In the genomic region with DNA sequence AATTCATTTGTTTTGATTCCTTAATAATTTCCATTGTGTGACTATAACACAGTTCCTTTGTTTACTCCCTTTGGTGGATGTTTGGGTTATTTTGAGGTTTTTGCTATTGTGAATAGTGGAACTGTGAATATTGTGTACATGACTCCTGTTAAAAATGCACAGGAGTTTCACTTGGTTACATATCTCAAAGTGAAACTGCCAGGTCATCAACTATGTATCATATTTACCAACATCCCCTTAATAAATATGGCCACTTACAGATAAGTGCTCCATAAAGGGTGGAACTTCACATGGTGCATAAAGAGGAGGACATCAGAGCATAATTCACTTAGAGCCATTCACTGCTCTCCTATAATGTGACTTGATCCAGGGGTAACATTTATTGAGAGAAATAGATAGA, we compare ENCODE assay signal across 19 cellular contexts.
"Had no signal": no experiment of that assay in that cellular context is flagged by ENCODE, and none has a peak within 500 bp of the region (broad histone marks: within the 10 kb centered on the region; RNA-seq: fewer than 3 reads in every experiment).

No MANE protein-coding gene starts in this region.

- H3K9me2 ChIP-seq: SK-N-SH had no signal

- ATAC-seq: Panc1, PC-3, T-cell had no signal

- H3K4me2 ChIP-seq: SK-N-SH had no signal

- DNase-seq: Karpas-422, KBM-7, MG63, NCI-H1092 treated with DMSO at 0.1 percent for 48 hours, NCI-H1436, NCI-H187, NCI-H2029, NCI-H2081 treated with DMSO at 0.1 percent for 48 hours, NCI-H2227 treated with DMSO at 0.1 percent for 48 hours, NCI-H524, NCI-H526 treated with DMSO at 0.1 percent for 48 hours, NCI-H748 treated with DMSO at 0.1 percent for 48 hours, PC-3, SHP77, SK-N-SH, SW 1271, T-cell had no signal

- H3K27me3 ChIP-seq: MG63 had no signal

- H3K4me3 ChIP-seq: MG63 had no signal

- H3K9ac ChIP-seq: SK-N-SH had no signal

- H3K9me3 ChIP-seq: MG63, SK-N-SH had no signal

- H3K36me3 ChIP-seq: MG63 had no signal

- H3K27ac ChIP-seq: RWPE1 had no signal
